Comparison of ENCODE assay signal across 16 cellular contexts in genomic region chr12:91620949-91621348, GRCh38.
A peak's percentile ranks its signal among the peaks of the same experiment; 100 is the strongest.
DNase-seq lines count a peak whose midpoint lies in the region; ATAC-seq, FAIRE-seq and TF ChIP-seq lines count a peak whose summit lies in the region.
"Had no signal": no experiment of that assay in that cellular context is flagged by ENCODE, and none has a peak within 500 bp of the region (broad histone marks: within the 10 kb centered on the region; RNA-seq: fewer than 3 reads in every experiment).

No MANE protein-coding gene starts in this region.

- H3K27me3 Mint-ChIP-seq in nephron (ENCODE audit: low read depth), result no peaks in the 10 kb centered on the region
- H3K27me3 Mint-ChIP-seq: stimulated activated naive CD8-positive, alpha-beta T cell treated with anti-CD3 and anti-CD28 coated beads, Interleukin-15, amount 100 ng/mL, for 72 hours had no signal

- FAIRE-seq in GM12892 (lab: Jason Lieb, UNC), result no peak
- FAIRE-seq: frontal cortex had no signal

- no peak for TF ChIP-seq POLR2A in GM12892 (IDR thresholded peaks at IDR 0.05; ENCODE audit: low read depth, low read length)

- H3K4me1 Mint-ChIP-seq in nephron, result peaks cover 17% of the 10 kb centered on the region
- H3K4me1 Mint-ChIP-seq: CD14-positive monocyte had no signal

- TF ChIP-seq CTCF in nephron (IDR thresholded peaks at IDR 0.05; ENCODE audit: unreplicated experiment in 3 of 3), result peak in 1 of 3 experiments; percentile 25

- H3K27ac Mint-ChIP-seq in nephron, result peak overlapping the region in 2 of 3 experiments; percentile 67 to 68
- H3K27ac Mint-ChIP-seq: CD14-positive monocyte; dendritic cell treated with granulocyte-macrophage colony-stimulating factor and Interleukin-4, amounts not matched to agents 40 ng/mL and 50 ng/mL, for 4 days; stimulated activated naive CD8-positive, alpha-beta T cell treated with anti-CD3 and anti-CD28 coated beads, Interleukin-15, amount 100 ng/mL, for 72 hours had no signal

- peaks cover 4% of the 10 kb centered on the region for H3K9me3 Mint-ChIP-seq in nephron

- peak; percentile 1 for DNase-seq in EL
- DNase-seq in NCI-H69 (lab: John Stamatoyannopoulos, UW), result peak; percentile 16
- DNase-seq in ecto neural progenitor cell (ENCODE audit: low spot score), result peak; percentile 49
- no peak for DNase-seq in GM12892 (ENCODE audit: insufficient read length)
- DNase-seq in NCI-H82 (lab: John Stamatoyannopoulos, UW), result no peak
- no peak for DNase-seq in activated gamma-delta T cell treated with Interleukin-2 at 50 U/mL for 16 hours
- DNase-seq: activated CD4-positive, alpha-beta T cell treated with anti-CD3 and anti-CD28 coated beads, Interleukin-2, amount 50 U/mL, for 48 hours; activated naive CD4-positive, alpha-beta T cell; MG63; NCI-H510A; stimulated activated naive CD8-positive, alpha-beta T cell treated with anti-CD3 and anti-CD28 coated beads, Interleukin-15, amount 100 ng/mL, for 72 hours had no signal

- no peak overlapping the region for H3K4me3 Mint-ChIP-seq in nephron
- H3K4me3 Mint-ChIP-seq: CD14-positive monocyte; dendritic cell treated with granulocyte-macrophage colony-stimulating factor and Interleukin-4, amounts not matched to agents 40 ng/mL and 50 ng/mL, for 4 days; stimulated activated naive CD8-positive, alpha-beta T cell treated with anti-CD3 and anti-CD28 coated beads, Interleukin-15, amount 100 ng/mL, for 72 hours had no signal

- H3K36me3 Mint-ChIP-seq in nephron (ENCODE audit: low read depth), result no peaks in the 10 kb centered on the region
- H3K36me3 Mint-ChIP-seq: CD14-positive monocyte had no signal

- no peak for ATAC-seq in GM21381 (IDR thresholded peaks at IDR 0.05; ENCODE audit: unreplicated experiment)
- ATAC-seq: stimulated activated naive CD8-positive, alpha-beta T cell treated with anti-CD3 and anti-CD28 coated beads, Interleukin-15, amount 100 ng/mL, for 72 hours had no signal

Comparison
In these comparisons a context has a peak if more than half of its experiments do, and no peak if none do; other contexts are left out.
1. DNase-seq: peak in EL (single experiment), NCI-H69 (single experiment) and ecto neural progenitor cell (single experiment); none in GM12892 (single experiment), NCI-H82 (single experiment) and activated gamma-delta T cell treated with Interleukin-2 at 50 U/mL for 16 hours (single experiment).